Comparison of ENCODE assay signal across 8 cellular contexts in genomic region chr1:93437976-93438605, GRCh38. TPM values are rescaled to one million over a fixed set of nuclear protein-coding genes. Genes with fewer than 3 reads are reported as not detected.
DNase-seq lines count a peak whose midpoint lies in the region; ATAC-seq and TF ChIP-seq lines count a peak whose summit lies in the region.

No MANE protein-coding gene starts in this region.

- no peaks in the 10 kb centered on the region for H3K27me3 Mint-ChIP-seq in nephron progenitor cell (ENCODE audit: low read depth, poor library complexity)
- peaks cover 56% of the 10 kb centered on the region for H3K27me3 Mint-ChIP-seq in activated CD8-positive, alpha-beta memory T cell treated with anti-CD3 and anti-CD28 coated beads, Interleukin-2, amount 10 ng/mL, durations not matched to agents 7 days and 5 days

- H3K4me1 Mint-ChIP-seq in nephron progenitor cell, result no peaks in the 10 kb centered on the region
- H3K4me1 Mint-ChIP-seq in activated CD8-positive, alpha-beta memory T cell treated with anti-CD3 and anti-CD28 coated beads, Interleukin-2, amount 10 ng/mL, durations not matched to agents 7 days and 5 days, result no peaks in the 10 kb centered on the region

- H3K4me3 Mint-ChIP-seq in nephron progenitor cell, result no peak overlapping the region
- H3K4me3 Mint-ChIP-seq in activated CD8-positive, alpha-beta memory T cell treated with anti-CD3 and anti-CD28 coated beads, Interleukin-2, amount 10 ng/mL, durations not matched to agents 7 days and 5 days, result no peak overlapping the region

- TF ChIP-seq POLR2A in Peyer's patch (IDR thresholded peaks at IDR 0.05), result no peak

- no peaks in the 10 kb centered on the region for H3K36me3 ChIP-seq in Peyer's patch

- no peaks in the 10 kb centered on the region for H3K27me3 ChIP-seq in Peyer's patch

- TF ChIP-seq CTCF in Peyer's patch (IDR thresholded peaks at IDR 0.05) (peak; percentile 21 to 85 (median 59)), nephron progenitor cell (IDR thresholded peaks at IDR 0.05) (peak; percentile 69)

- no peak overlapping the region for H3K4me3 ChIP-seq in Peyer's patch

- H3K9me3 ChIP-seq in Peyer's patch, result no peaks in the 10 kb centered on the region

- H3K36me3 Mint-ChIP-seq in nephron progenitor cell (ENCODE audit: low read depth), result no peaks in the 10 kb centered on the region
- H3K36me3 Mint-ChIP-seq in activated CD8-positive, alpha-beta memory T cell treated with anti-CD3 and anti-CD28 coated beads, Interleukin-2, amount 10 ng/mL, durations not matched to agents 7 days and 5 days, result no peaks in the 10 kb centered on the region

- CTCF ChIA-PET in activated CD8-positive, alpha-beta memory T cell treated with anti-CD3 and anti-CD28 coated beads, Interleukin-2, amount 10 ng/mL, durations not matched to agents 7 days and 5 days (lab: Charles Lee), result interaction anchor here (0.8 to 1.0 kb wide), 2 partner anchors 11 to 134 kb away, joined by 3 read pairs; no protein-coding TSS in a partner anchor

- no peak overlapping the region for H3K27ac Mint-ChIP-seq in nephron progenitor cell
- no peak overlapping the region for H3K27ac Mint-ChIP-seq in activated CD8-positive, alpha-beta memory T cell treated with anti-CD3 and anti-CD28 coated beads, Interleukin-2, amount 10 ng/mL, durations not matched to agents 7 days and 5 days

- H3K4me1 ChIP-seq in Peyer's patch, result peaks cover 0 to 3% (median 0%) of the 10 kb centered on the region in 4 donors

- no peak overlapping the region for H3K27ac ChIP-seq in Peyer's patch
- H3K27ac ChIP-seq in substantia nigra (ENCODE audit: low read depth, low read length, poor library complexity, severe bottlenecking), result no peak overlapping the region

- DNase-seq in DMS79 treated with DMSO at 0.1 percent for 48 hours (lab: John Stamatoyannopoulos, UW) (peak; percentile 58), Kasumi-1 (lab: John Stamatoyannopoulos, UW) (peak; percentile 69 to 82), Peyer's patch (no peak), epidermal melanocyte (ENCODE audit: insufficient read length, low spot score) (peak; percentile 57), nephron progenitor cell (no peak), substantia nigra (lab: John Stamatoyannopoulos, UW) (no peak)
- DNase-seq in activated CD8-positive, alpha-beta memory T cell treated with anti-CD3 and anti-CD28 coated beads, Interleukin-2, amount 10 ng/mL, durations not matched to agents 7 days and 5 days, result no peak

- no peak for ATAC-seq in HG02571 (IDR thresholded peaks at IDR 0.05; ENCODE audit: unreplicated experiment)
- no peak for ATAC-seq in activated CD8-positive, alpha-beta memory T cell treated with anti-CD3 and anti-CD28 coated beads, Interleukin-2, amount 10 ng/mL, durations not matched to agents 7 days and 5 days

- no peaks in the 10 kb centered on the region for H3K9me3 Mint-ChIP-seq in nephron progenitor cell
- no peaks in the 10 kb centered on the region for H3K9me3 Mint-ChIP-seq in activated CD8-positive, alpha-beta memory T cell treated with anti-CD3 and anti-CD28 coated beads, Interleukin-2, amount 10 ng/mL, durations not matched to agents 7 days and 5 days (ENCODE audit: low read depth)

RNA-seq across cellular contexts. Expression of gene FNBP1L, which starts 9.8 kb away (rescaled TPM):
- 10 to 100 TPM; 38.8 to 63.7 (median 55.2) TPM for total RNA-seq in Peyer's patch
- under 1 TPM; 0.12 to 0.42 TPM for total RNA-seq in activated CD8-positive, alpha-beta memory T cell treated with anti-CD3 and anti-CD28 coated beads, Interleukin-2, amount 10 ng/mL, durations not matched to agents 7 days and 5 days

Comparison
In these comparisons a context has a peak if more than half of its experiments do, and no peak if none do; other contexts are left out.
1. DNase-seq: peak in DMS79 treated with DMSO at 0.1 percent for 48 hours (single experiment), Kasumi-1 (2 of 2) and epidermal melanocyte (single experiment); none in Peyer's patch (0 of 3), nephron progenitor cell (single experiment), substantia nigra (0 of 49) and activated CD8-positive, alpha-beta memory T cell treated with anti-CD3 and anti-CD28 coated beads, Interleukin-2, amount 10 ng/mL, durations not matched to agents 7 days and 5 days (single experiment).
2. RNA of gene FNBP1L, which starts 9.8 kb away (total RNA-seq): 38.8 to 63.7 TPM in Peyer's patch; 0.12 to 0.42 TPM in activated CD8-positive, alpha-beta memory T cell treated with anti-CD3 and anti-CD28 coated beads, Interleukin-2, amount 10 ng/mL, durations not matched to agents 7 days and 5 days; every median in the first group is over 10 times any median in the second.